Comparison of ENCODE assay signal across 15 cellular contexts in genomic region chr11:27281740-27282139, GRCh38.
DNase-seq lines count a peak whose midpoint lies in the region; ATAC-seq and TF ChIP-seq lines count a peak whose summit lies in the region.
"Had no signal": no experiment of that assay in that cellular context is flagged by ENCODE, and none has a peak within 500 bp of the region (broad histone marks: within the 10 kb centered on the region; RNA-seq: fewer than 3 reads in every experiment).

No MANE protein-coding gene starts in this region.

- TF ChIP-seq POLR2A in lower leg skin (IDR thresholded peaks at IDR 0.05) = no peak

- no peak overlapping the region for H3K4me3 ChIP-seq in lower leg skin (ENCODE audit: low read depth, poor library complexity, severe bottlenecking)
- H3K4me3 ChIP-seq: lung had no signal

- peaks cover 16% of the 10 kb centered on the region for H3K27me3 Mint-ChIP-seq in activated T-helper 17 cell treated with anti-CD3 and anti-CD28 coated beads, Interleukin-2, amount 50 U/mL, for 72 hours

- no peak overlapping the region for H3K4me3 Mint-ChIP-seq in activated T-helper 17 cell treated with anti-CD3 and anti-CD28 coated beads, Interleukin-2, amount 50 U/mL, for 72 hours
- H3K4me3 Mint-ChIP-seq: activated CD8-positive, alpha-beta T cell treated with anti-CD3 and anti-CD28 coated beads for 36 hours; activated naive CD8-positive, alpha-beta T cell treated with anti-CD3 and anti-CD28 coated beads, Interleukin-2, amount 50 U/mL, for 24 hours; CD4-positive, alpha-beta T cell had no signal

- H3K9me3 Mint-ChIP-seq in activated T-helper 17 cell treated with anti-CD3 and anti-CD28 coated beads, Interleukin-2, amount 50 U/mL, for 72 hours = no peaks in the 10 kb centered on the region
- H3K9me3 Mint-ChIP-seq: activated CD8-positive, alpha-beta T cell treated with anti-CD3 and anti-CD28 coated beads for 36 hours; activated naive CD8-positive, alpha-beta T cell treated with anti-CD3 and anti-CD28 coated beads, Interleukin-2, amount 50 U/mL, for 24 hours; CD4-positive, alpha-beta T cell had no signal

- no peak for TF ChIP-seq CTCF in lower leg skin (IDR thresholded peaks at IDR 0.05)

- DNase-seq in non-pigmented ciliary epithelial cell (ENCODE audit: low read depth) = peak; percentile 62
- DNase-seq in NCI-H1930 (lab: John Stamatoyannopoulos, UW) = no peak
- DNase-seq in NCI-H748 (lab: John Stamatoyannopoulos, UW; ENCODE audit: unreplicated experiment) = no peak
- no peak for DNase-seq in lower leg skin (ENCODE audit: low spot score in 2 of 2)
- DNase-seq in NCI-H1105 (lab: John Stamatoyannopoulos, UW) = no peak
- DNase-seq: activated CD8-positive, alpha-beta T cell treated with anti-CD3 and anti-CD28 coated beads for 36 hours; activated naive CD8-positive, alpha-beta T cell treated with anti-CD3 and anti-CD28 coated beads, Interleukin-2, amount 50 U/mL, for 24 hours; CD4-positive, alpha-beta T cell; effector CD8-positive, alpha-beta T cell; KBM-7; NCI-H1694 treated with DMSO at 0.1 percent for 48 hours had no signal

- peak; percentile 69 for ATAC-seq in GM18502 (IDR thresholded peaks at IDR 0.05; ENCODE audit: poor library complexity, unreplicated experiment)
- peak; percentile 82 for ATAC-seq in HG02798 (IDR thresholded peaks at IDR 0.05; ENCODE audit: poor library complexity, unreplicated experiment)
- ATAC-seq in activated T-helper 17 cell treated with anti-CD3 and anti-CD28 coated beads, Interleukin-2, amount 50 U/mL, for 72 hours (replicated peaks) = peak; percentile 53
- ATAC-seq: activated CD8-positive, alpha-beta T cell treated with anti-CD3 and anti-CD28 coated beads for 36 hours; activated naive CD8-positive, alpha-beta T cell treated with anti-CD3 and anti-CD28 coated beads, Interleukin-2, amount 50 U/mL, for 24 hours had no signal

- 33 to 50% methylated on average over 2 of the region's 2 CpGs for WGBS in lower leg skin, 2 donors

- H3K36me3 Mint-ChIP-seq in activated T-helper 17 cell treated with anti-CD3 and anti-CD28 coated beads, Interleukin-2, amount 50 U/mL, for 72 hours (ENCODE audit: low read depth) = no peaks in the 10 kb centered on the region

- no peak overlapping the region for H3K27ac Mint-ChIP-seq in activated T-helper 17 cell treated with anti-CD3 and anti-CD28 coated beads, Interleukin-2, amount 50 U/mL, for 72 hours
- H3K27ac Mint-ChIP-seq: activated CD8-positive, alpha-beta T cell treated with anti-CD3 and anti-CD28 coated beads for 36 hours; activated naive CD8-positive, alpha-beta T cell treated with anti-CD3 and anti-CD28 coated beads, Interleukin-2, amount 50 U/mL, for 24 hours; CD4-positive, alpha-beta T cell had no signal

- intact Hi-C loops in lower leg skin (cut with DNase I; ENCODE audit: low total_unique reads) = no loop called here

- no peaks in the 10 kb centered on the region for H3K4me1 Mint-ChIP-seq in activated T-helper 17 cell treated with anti-CD3 and anti-CD28 coated beads, Interleukin-2, amount 50 U/mL, for 72 hours
- H3K4me1 Mint-ChIP-seq: activated naive CD8-positive, alpha-beta T cell treated with anti-CD3 and anti-CD28 coated beads, Interleukin-2, amount 50 U/mL, for 24 hours had no signal
